In genomic region chr12:80064269-80064668, GRCh38 we compare ENCODE assay signal across 1 cellular context.
TF ChIP-seq lines count a peak whose summit lies in the region.

No MANE protein-coding gene starts in this region.

TF ChIP-seq in endothelial cell of umbilical vein, 7 proteins besides CTCF, POLR2A, EP300 and RAD21:
- TF ChIP-seq MAX (IDR thresholded peaks at IDR 0.05; ENCODE audit: insufficient read depth, insufficient read length) = no peak
- TF ChIP-seq EZH2 (IDR thresholded peaks at IDR 0.05; ENCODE audit: borderline replicate concordance, low read depth, low read length, severe bottlenecking) = no peak
- no peak for TF ChIP-seq GATA2 (IDR thresholded peaks at IDR 0.05; ENCODE audit: insufficient read depth, insufficient read length, low read depth, low read length)
- TF ChIP-seq JUN (IDR thresholded peaks at IDR 0.05; ENCODE audit: borderline replicate concordance, insufficient read depth, insufficient read length, low read depth) = no peak
- no peak for TF ChIP-seq MYC (IDR thresholded peaks at IDR 0.05; ENCODE audit: low read depth, low read length)
- no peak for TF ChIP-seq POLR2AphosphoS5 (IDR thresholded peaks at IDR 0.05; ENCODE audit: insufficient read depth, low read depth, low read length)
- TF ChIP-seq FOS (IDR thresholded peaks at IDR 0.05; ENCODE audit: borderline replicate concordance, insufficient read depth, low read length) = no peak
